Comparison of ENCODE assay signal across 8 cellular contexts in genomic region chr10:130111848-130112180, GRCh38. TPM values are rescaled to one million over a fixed set of nuclear protein-coding genes. Genes with fewer than 3 reads are reported as not detected.
DNase-seq lines count a peak whose midpoint lies in the region; FAIRE-seq and TF ChIP-seq lines count a peak whose summit lies in the region.

No MANE protein-coding gene starts in this region.

- peaks cover 8% of the 10 kb centered on the region for H3K4me1 ChIP-seq in A673 (ENCODE audit: insufficient read depth, low read length, poor library complexity, severe bottlenecking)
- H3K4me1 ChIP-seq in muscle layer of duodenum (ENCODE audit: control insufficient read depth in 1 of 2, insufficient read depth in 2 of 2, low read length in 2 of 2), result peaks cover 6 to 22% of the 10 kb centered on the region in 2 donors

- peak overlapping the region; percentile 95 for H3K27ac ChIP-seq in A673 (ENCODE audit: low read depth, low read length, poor library complexity, severe bottlenecking)
- H3K27ac ChIP-seq in muscle layer of duodenum (ENCODE audit: low read length), result peak overlapping the region; percentile 95

- peak overlapping the region; percentile 74 for H3K4me3 ChIP-seq in A673 (ENCODE audit: low read depth, low read length, poor library complexity, severe bottlenecking)
- peak overlapping the region; percentile 97 for H3K4me3 ChIP-seq in Jurkat, Clone E6-1 (ENCODE audit: low read length)
- H3K4me3 ChIP-seq in bronchial epithelial cell (ENCODE audit: low read depth, low read length), result peak overlapping the region; percentile 99
- peak overlapping the region; percentile 92 to 94 for H3K4me3 ChIP-seq in muscle layer of duodenum (ENCODE audit: low read depth in 1 of 2, low read length in 2 of 2)

- H3K27me3 ChIP-seq in A673 (replicated peaks; ENCODE audit: insufficient read depth, low read depth, low read length, poor library complexity) (no peaks in the 10 kb centered on the region), bronchial epithelial cell (ENCODE audit: control insufficient read depth, insufficient read depth, low read length) (no peaks in the 10 kb centered on the region), muscle layer of duodenum (ENCODE audit: low read depth, low read length) (no peaks in the 10 kb centered on the region)

- CTCF ChIA-PET in A673 (lab: Charles Lee), result no interaction called here

- POLR2A ChIA-PET in A673 (lab: Charles Lee; ENCODE audit: low non-redundant PET), result no interaction called here

- no peak for TF ChIP-seq CTCF in A673 (conservative IDR thresholded peaks at IDR 0.05; ENCODE audit: low read depth, low read length)
- TF ChIP-seq CTCF in bronchial epithelial cell (IDR thresholded peaks at IDR 0.05; ENCODE audit: insufficient read depth, low read length, severe bottlenecking), result no peak

- no peak for FAIRE-seq in bronchial epithelial cell (lab: Jason Lieb, UNC)

- DNase-seq in A673 (ENCODE audit: low spot score) (no peak), bronchial epithelial cell (ENCODE audit: low read depth) (no peak), NCI-H69 (lab: John Stamatoyannopoulos, UW) (no peak), D341Med (ENCODE audit: low spot score) (no peak), medulla oblongata (ENCODE audit: extremely low spot score) (no peak)
- DNase-seq in Jurkat, Clone E6-1 (ENCODE audit: low read depth, low spot score), result peak; percentile 30
- DNase-seq in activated CD4-positive, CD25-positive, alpha-beta regulatory T cell (lab: John Stamatoyannopoulos, UW), result no peak

- intact Hi-C loops in A673 (cut with micrococcal nuclease; ENCODE audit: unreplicated experiment), result loop anchor here (1.0 to 5.0 kb wide), 2 partner anchors 24 to 935 kb away; partner anchors contain the start of gene GLRX3

- H3K36me3 ChIP-seq in A673 (ENCODE audit: insufficient read depth, low read length, poor library complexity, severe bottlenecking), result no peaks in the 10 kb centered on the region
- H3K36me3 ChIP-seq in bronchial epithelial cell (ENCODE audit: control insufficient read depth, insufficient read depth, low read length), result no peaks in the 10 kb centered on the region
- peaks cover 0 to 7% of the 10 kb centered on the region in 2 donors for H3K36me3 ChIP-seq in muscle layer of duodenum (ENCODE audit: control insufficient read depth in 1 of 2, insufficient read depth in 2 of 2, low read length in 2 of 2)

- no peaks in the 10 kb centered on the region for H3K9me3 ChIP-seq in A673 (ENCODE audit: low read depth, low read length, poor library complexity, severe bottlenecking)
- no peaks in the 10 kb centered on the region for H3K9me3 ChIP-seq in muscle layer of duodenum (ENCODE audit: control insufficient read depth in 1 of 2, low read length in 2 of 2)

- BruUV-seq in A673 (replicated peaks; lab: Mats Ljungman, UMichigan), result no TSS peak

RNA-seq across cellular contexts. Expression of gene C10orf143, which starts 1.2 kb away (rescaled TPM):
- total RNA-seq in A673 (2021) (1.8 and 2.0 TPM in 2 replicates), bronchial epithelial cell (0.26 and 1.0 TPM in 2 replicates)
- 7.5 TPM for polyA plus RNA-seq in Jurkat, Clone E6-1 (2012; ENCODE audit: insufficient read depth, insufficient read length)

RNA-seq across cellular contexts. Expression of gene GLRX3, which starts 24.4 kb away (rescaled TPM):
- total RNA-seq in A673 (2021), result 186 and 197 TPM in 2 replicates
- 147 TPM for polyA plus RNA-seq in Jurkat, Clone E6-1 (2012; ENCODE audit: insufficient read depth, insufficient read length)
- 171 and 200 TPM in 2 replicates for total RNA-seq in bronchial epithelial cell
